Comparison of ENCODE assay signal across 9 cellular contexts in the genomic region with DNA sequence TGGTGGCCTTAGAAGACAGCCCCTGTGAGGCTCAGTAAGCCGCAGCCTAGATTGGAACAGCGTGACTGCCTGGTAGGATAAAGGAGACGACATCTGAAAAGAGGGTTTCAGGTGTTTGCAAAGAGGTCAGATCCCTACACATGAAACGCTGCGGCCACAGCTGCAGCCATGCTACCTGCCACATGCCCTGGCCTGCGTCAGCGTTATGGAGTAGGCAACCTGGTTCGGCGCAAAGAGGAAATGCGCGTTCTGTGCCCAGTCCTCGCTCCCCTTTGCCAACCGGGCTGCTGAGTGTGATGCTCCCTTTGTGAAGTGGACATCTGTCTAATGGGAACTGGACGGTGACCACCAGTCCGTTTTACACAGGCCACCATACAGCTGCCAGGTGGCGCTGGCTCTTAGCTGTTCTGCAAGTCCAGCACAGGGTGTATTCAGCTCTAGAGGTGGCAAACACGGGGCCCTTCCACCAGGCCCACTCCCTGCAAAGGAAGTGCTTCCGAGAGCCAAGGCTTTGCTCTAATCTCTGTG.
DNase-seq lines count a peak whose midpoint lies in the region; ATAC-seq, FAIRE-seq and TF ChIP-seq lines count a peak whose summit lies in the region.
"Had no signal": no experiment of that assay in that cellular context is flagged by ENCODE, and none has a peak within 500 bp of the region (broad histone marks: within the 10 kb centered on the region; RNA-seq: fewer than 3 reads in every experiment).

No MANE protein-coding gene starts in this region.

- DNase-seq in GM12892 (ENCODE audit: insufficient read length) (no peak), K562 (ENCODE audit: extremely low read depth in 1 of 4, low spot score in 3 of 4) (peak; percentile 17 to 46 (median 28)), neuronal stem cell (ENCODE audit: low spot score) (no peak), NCI-H2171 (lab: John Stamatoyannopoulos, UW) (no peak), SW480 (ENCODE audit: low spot score) (no peak), GOT3 (lab: John Stamatoyannopoulos, UW) (no peak), NCI-H748 (lab: John Stamatoyannopoulos, UW; ENCODE audit: unreplicated experiment) (no peak)

- CTCF ChIA-PET in K562 (lab: Yijun Ruan, JAX; ENCODE audit: low intra/inter-chr PET ratio), result no interaction called here

- no peak overlapping the region for H3K4ac ChIP-seq in neuronal stem cell (ENCODE audit: low read length)

- TF ChIP-seq RAD21 in K562 (CRISPR knock-in tag; conservative IDR thresholded peaks at IDR 0.05 in 1 of 2, IDR thresholded peaks at IDR 0.05 in 1 of 2), result peak in 1 of 2 experiments; percentile 6; a peak in 1 of 4 replicates

- FAIRE-seq in GM12892 (lab: Jason Lieb, UNC) (peak; percentile 91), K562 (lab: Jason Lieb, UNC) (no peak)

- peaks cover 12% of the 10 kb centered on the region; the same call in 1 of the 3 replicates for H3K79me2 ChIP-seq in K562 (ENCODE audit: control insufficient read depth, insufficient read depth, low read length)

- H3K4me3 ChIP-seq in K562 (no peak overlapping the region), neuronal stem cell (ENCODE audit: low read length in 2 of 2) (no peak overlapping the region)

- intact Hi-C loops in K562 (cut with micrococcal nuclease), result loop anchor here (1.0 to 5.0 kb wide), 4 partner anchors 12 to 92 kb away; no protein-coding TSS in a partner anchor

- H2BK12ac ChIP-seq in neuronal stem cell (ENCODE audit: low read length), result no peak overlapping the region

- no peak overlapping the region for H2BK15ac ChIP-seq in neuronal stem cell (ENCODE audit: low read length)

- peak overlapping the region; percentile 22 for H3K4me2 ChIP-seq in K562 (ENCODE audit: insufficient read depth, low read length)
- H3K4me2 ChIP-seq in neuronal stem cell (ENCODE audit: insufficient read depth, low read length, poor library complexity, severe bottlenecking), result no peak overlapping the region

- H3K36me3 ChIP-seq in K562 (ENCODE audit: control insufficient read depth, insufficient read depth, low read length) (peaks cover 3% of the 10 kb centered on the region; the same call in 2 of the 3 replicates), neuronal stem cell (replicated peaks in 1 of 2; ENCODE audit: control insufficient read depth in 2 of 2, insufficient read depth in 2 of 2, low read length in 2 of 2) (peaks cover 0 to 23% of the 10 kb centered on the region in 2 donors)

- peaks cover 7% of the 10 kb centered on the region for H3K79me1 ChIP-seq in neuronal stem cell (ENCODE audit: low read depth, low read length)

- no TSS peak for BruUV-seq in K562 (replicated peaks; lab: Mats Ljungman, UMichigan)

- TF ChIP-seq POLR2A in GM12892 (IDR thresholded peaks at IDR 0.05; ENCODE audit: low read depth, low read length) (no peak), K562 (conservative IDR thresholded peaks at IDR 0.05) (no peak)

- no peak for TF ChIP-seq CTCF in K562 (IDR thresholded peaks at IDR 0.05 in 2 of 3, conservative IDR thresholded peaks at IDR 0.05 in 1 of 3; ENCODE audit: insufficient read depth in 2 of 3, low read depth in 1 of 3, low read length in 3 of 3)

- no peak overlapping the region for H2BK120ac ChIP-seq in neuronal stem cell (ENCODE audit: low read depth, low read length)

- H3K27ac Mint-ChIP-seq in IgD-negative memory B cell, result peak overlapping the region; percentile 87 to 98 (median 91)
- H3K27ac Mint-ChIP-seq: immature natural killer cell had no signal

- H3K18ac ChIP-seq in neuronal stem cell (ENCODE audit: low read length), result peak overlapping the region; percentile 74

- H3K4me1 Mint-ChIP-seq in IgD-negative memory B cell, result peaks cover 59 to 93% (median 76%) of the 10 kb centered on the region in 3 donors

- H3K4me1 ChIP-seq in K562 (replicated peaks in 1 of 2; ENCODE audit: control insufficient read depth in 2 of 2, insufficient read depth in 2 of 2, low read length in 2 of 2), result peaks cover 7 to 44% of the 10 kb centered on the region in 2 experiments
- H3K4me1 ChIP-seq in neuronal stem cell (ENCODE audit: control insufficient read depth in 2 of 2, insufficient read depth in 1 of 2, low read depth in 1 of 2, low read length in 2 of 2), result peaks cover 0 to 5% of the 10 kb centered on the region in 2 donors

- H3K27me3 ChIP-seq in K562 (ENCODE audit: control insufficient read depth in 2 of 2, insufficient read depth in 2 of 2, low read length in 2 of 2) (no peaks in the 10 kb centered on the region), neuronal stem cell (ENCODE audit: control insufficient read depth in 3 of 3, insufficient read depth in 3 of 3, low read depth in 1 of 3, low read length in 3 of 3) (no peaks in the 10 kb centered on the region)

- H4K20me1 ChIP-seq in K562 (replicated peaks; ENCODE audit: control insufficient read depth, insufficient read depth, low read length), result no peaks in the 10 kb centered on the region; the same call in 1 of the 2 replicates

- peak overlapping the region; percentile 63 to 86 (median 80) for H3K4me3 Mint-ChIP-seq in IgD-negative memory B cell

- in situ Hi-C loops in K562 (cut with MboI), result no loop called here

- POLR2A ChIA-PET in K562 (lab: Yijun Ruan, JAX), result interaction anchor here (0.7 to 1.2 kb wide), 4 partner anchors 9 to 71 kb away, joined by 3 to 4 read pairs (median 3); no protein-coding TSS in a partner anchor

- no peak overlapping the region for H3K23ac ChIP-seq in neuronal stem cell (ENCODE audit: low read depth, low read length, poor library complexity)

- H4K8ac ChIP-seq in neuronal stem cell (ENCODE audit: low read depth, low read length), result peak overlapping the region; percentile 93

- H3K27ac ChIP-seq in K562 (ENCODE audit: extremely low read depth, low read depth, low read length) (peak overlapping the region; percentile 68), neuronal stem cell (replicated peaks; ENCODE audit: low read length) (no peak overlapping the region)

- H3K9me3 ChIP-seq in K562 (replicated peaks; ENCODE audit: control insufficient read depth, insufficient read depth, low read depth, low read length) (0 out of 2 replicates have a peak, but pooled peaks cover 3% of the 10 kb centered on the region), neuronal stem cell (replicated peaks in 1 of 2; ENCODE audit: control insufficient read depth in 2 of 2, insufficient read depth in 1 of 2, low read depth in 1 of 2, low read length in 2 of 2) (no peaks in the 10 kb centered on the region)

- peak; percentile 59 for ATAC-seq in K562

- H4K91ac ChIP-seq in neuronal stem cell (ENCODE audit: low read depth, low read length, poor library complexity), result no peak overlapping the region

- H3K14ac ChIP-seq in neuronal stem cell (ENCODE audit: low read length), result peak overlapping the region; percentile 32

- TF ChIP-seq EP300 in K562 (IDR thresholded peaks at IDR 0.05; ENCODE audit: low read length), result no peak

- H3K27me3 Mint-ChIP-seq in IgD-negative memory B cell, result no peaks in the 10 kb centered on the region

- no peaks in the 10 kb centered on the region for H3K9me3 Mint-ChIP-seq in IgD-negative memory B cell
- H3K9me3 Mint-ChIP-seq: immature natural killer cell had no signal

- peaks cover 8% of the 10 kb centered on the region for H3K36me3 Mint-ChIP-seq in IgD-negative memory B cell

- no peak overlapping the region for H2AK5ac ChIP-seq in neuronal stem cell (ENCODE audit: low read depth, low read length)

- no peak overlapping the region for H2BK5ac ChIP-seq in neuronal stem cell (ENCODE audit: low read length)

- H3K9ac ChIP-seq in K562 (ENCODE audit: insufficient read depth in 1 of 2, low read depth in 2 of 2, low read length in 2 of 2) (peak overlapping the region in 1 of 2 experiments; percentile 8; a peak in 1 of 4 replicates), neuronal stem cell (ENCODE audit: low read depth, low read length, poor library complexity) (peak overlapping the region; percentile 44)

- H2AFZ ChIP-seq in K562 (ENCODE audit: low read depth, low read length) (no peak overlapping the region; the same call in 1 of the 2 replicates), neuronal stem cell (ENCODE audit: low read length) (no peak overlapping the region)

- 51% methylated on average over 18 of the region's 18 CpGs for WGBS in K562 (ENCODE audit: insufficient coverage, low coverage, missing lambda C conversion rate)
- no CpG with 5 or more reads among the region's 18 CpGs for WGBS in neuronal stem cell (ENCODE audit: extremely low coverage in 2 of 2, insufficient read length in 2 of 2, insufficient replicate concordance in 1 of 2), 2 donors

- no peaks in the 10 kb centered on the region for H3K9me1 ChIP-seq in K562 (ENCODE audit: control insufficient read depth, insufficient read depth, low read length)

TF ChIP-seq in K562, 482 proteins besides CTCF, POLR2A, EP300 and RAD21 (continues in another document):
- TF ChIP-seq MAZ (CRISPR knock-in tag; conservative IDR thresholded peaks at IDR 0.05 in 1 of 2, IDR thresholded peaks at IDR 0.05 in 1 of 2), result 0 out of 4 replicates have a peak, but pooled peaks of 1 of the 2 experiments have one; percentile 26
- no peak for TF ChIP-seq LCOR (CRISPR knock-in tag; IDR thresholded peaks at IDR 0.05)
- no peak for TF ChIP-seq LEF1 (IDR thresholded peaks at IDR 0.05)
- no peak for TF ChIP-seq EGR1 (conservative IDR thresholded peaks at IDR 0.05)
- TF ChIP-seq POLR3A (IDR thresholded peaks at IDR 0.05; ENCODE audit: borderline replicate concordance, extremely low read depth, insufficient read depth, insufficient read length), result no peak
- peak; percentile 78 for TF ChIP-seq ZNF311 (CRISPR knock-in tag; IDR thresholded peaks at IDR 0.05)
- TF ChIP-seq, protein P1, sequence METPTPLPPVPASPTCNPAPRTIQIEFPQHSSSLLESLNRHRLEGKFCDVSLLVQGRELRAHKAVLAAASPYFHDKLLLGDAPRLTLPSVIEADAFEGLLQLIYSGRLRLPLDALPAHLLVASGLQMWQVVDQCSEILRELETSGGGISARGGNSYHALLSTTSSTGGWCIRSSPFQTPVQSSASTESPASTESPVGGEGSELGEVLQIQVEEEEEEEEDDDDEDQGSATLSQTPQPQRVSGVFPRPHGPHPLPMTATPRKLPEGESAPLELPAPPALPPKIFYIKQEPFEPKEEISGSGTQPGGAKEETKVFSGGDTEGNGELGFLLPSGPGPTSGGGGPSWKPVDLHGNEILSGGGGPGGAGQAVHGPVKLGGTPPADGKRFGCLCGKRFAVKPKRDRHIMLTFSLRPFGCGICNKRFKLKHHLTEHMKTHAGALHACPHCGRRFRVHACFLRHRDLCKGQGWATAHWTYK (CRISPR knock-in tag; IDR thresholded peaks at IDR 0.05), result 0 out of 2 replicates have a peak, but pooled peaks have one; percentile 24
- peak; percentile 76; the same call in 1 of the 2 replicates for TF ChIP-seq NR1H2 (CRISPR knock-in tag; IDR thresholded peaks at IDR 0.05)
- TF ChIP-seq HDAC8 (tag; IDR thresholded peaks at IDR 0.05), result peak; percentile 51; the same call in 1 of the 2 replicates
- 0 out of 2 replicates have a peak, but pooled peaks have one; percentile 58 for TF ChIP-seq ZBTB17 (CRISPR knock-in tag; IDR thresholded peaks at IDR 0.05)
- no peak for TF ChIP-seq ARID1B (IDR thresholded peaks at IDR 0.05)
- TF ChIP-seq ZNF347 (CRISPR knock-in tag; IDR thresholded peaks at IDR 0.05; ENCODE audit: low read depth), result 0 out of 2 replicates have a peak, but pooled peaks have one; percentile 8

Comparison
In these comparisons a context has a peak if more than half of its experiments do, and no peak if none do; other contexts are left out.
1. DNase-seq: peak in K562 (4 of 4); none in GM12892 (single experiment), neuronal stem cell (single experiment), NCI-H2171 (single experiment), SW480 (single experiment), GOT3 (single experiment) and NCI-H748 (single experiment).